11 cellular contexts compared by ENCODE assay signal in genomic region chr2:239259603-239260298, GRCh38.
DNase-seq lines count a peak whose midpoint lies in the region; ATAC-seq, FAIRE-seq and TF ChIP-seq lines count a peak whose summit lies in the region.
"Had no signal": no experiment of that assay in that cellular context is flagged by ENCODE, and none has a peak within 500 bp of the region (broad histone marks: within the 10 kb centered on the region; RNA-seq: fewer than 3 reads in every experiment).

No MANE protein-coding gene starts in this region.

- H3K4me1 Mint-ChIP-seq in activated CD4-positive, alpha-beta T cell treated with anti-CD3 and anti-CD28 coated beads for 36 hours: peaks cover 86% of the 10 kb centered on the region
- H3K4me1 Mint-ChIP-seq in IgD-negative memory B cell: peaks cover 17 to 36% (median 28%) of the 10 kb centered on the region in 3 donors

- POLR2A ChIA-PET in activated CD4-positive, alpha-beta T cell treated with anti-CD3 and anti-CD28 coated beads for 36 hours (lab: Charles Lee): interaction anchor here (0.7 kb wide), 1 partner anchor 34 kb away, joined by 3 read pairs; no protein-coding TSS in a partner anchor

- CTCF ChIA-PET in activated CD4-positive, alpha-beta T cell treated with anti-CD3 and anti-CD28 coated beads for 36 hours (lab: Charles Lee): interaction anchor here (0.6 to 1.0 kb wide), 6 partner anchors 20 to 169 kb away, joined by 3 to 4 read pairs (median 4); no protein-coding TSS in a partner anchor

- no peaks in the 10 kb centered on the region for H3K27me3 ChIP-seq in bronchial epithelial cell (ENCODE audit: control insufficient read depth, insufficient read depth, low read length)
- no peaks in the 10 kb centered on the region for H3K27me3 ChIP-seq in stomach
- H3K27me3 ChIP-seq: breast epithelium had no signal

- TF ChIP-seq EP300 in stomach (IDR thresholded peaks at IDR 0.05): no peak

- H3K36me3 ChIP-seq in bronchial epithelial cell (ENCODE audit: control insufficient read depth, insufficient read depth, low read length): no peaks in the 10 kb centered on the region
- no peaks in the 10 kb centered on the region for H3K36me3 ChIP-seq in stomach
- H3K36me3 ChIP-seq: breast epithelium had no signal

- peaks cover 0 to 4% (median 2%) of the 10 kb centered on the region in 4 donors for H3K9me3 ChIP-seq in stomach

- peak overlapping the region; percentile 90 for H3K27ac Mint-ChIP-seq in activated CD4-positive, alpha-beta T cell treated with anti-CD3 and anti-CD28 coated beads for 36 hours
- H3K27ac Mint-ChIP-seq in IgD-negative memory B cell: no peak overlapping the region

- H3K27ac ChIP-seq in stomach: peak overlapping the region in 3 of 5 donors; percentile 19 to 45 (median 40)
- H3K27ac ChIP-seq: breast epithelium, parathyroid adenoma had no signal

- DNase-seq in activated CD4-positive, alpha-beta T cell treated with anti-CD3 and anti-CD28 coated beads for 36 hours: peak; percentile 58
- no peak for DNase-seq in activated CD4-positive, alpha-beta T cell treated with anti-CD3 and anti-CD28 coated beads for 4 hours
- DNase-seq in bronchial epithelial cell (ENCODE audit: low read depth) (no peak), stomach (peak; percentile 25), HT-29 (ENCODE audit: low spot score) (no peak)
- no peak for DNase-seq in activated CD4-positive, CD25-positive, alpha-beta regulatory T cell (lab: John Stamatoyannopoulos, UW)
- no peak for DNase-seq in effector CD4-positive, alpha-beta T cell

- H3K4me1 ChIP-seq in stomach: peaks cover 23 to 83% (median 53%) of the 10 kb centered on the region in 4 donors

- H3K4me3 ChIP-seq in bronchial epithelial cell (ENCODE audit: low read depth, low read length) (no peak overlapping the region), stomach (no peak overlapping the region)
- H3K4me3 ChIP-seq: breast epithelium had no signal

- peak; percentile 61 for ATAC-seq in activated CD4-positive, alpha-beta T cell treated with anti-CD3 and anti-CD28 coated beads for 36 hours

- TF ChIP-seq CTCF in bronchial epithelial cell (IDR thresholded peaks at IDR 0.05; ENCODE audit: insufficient read depth, low read length, severe bottlenecking): no peak
- TF ChIP-seq CTCF in stomach (IDR thresholded peaks at IDR 0.05): no peak

- peaks cover 8% of the 10 kb centered on the region for H3K9me3 Mint-ChIP-seq in activated CD4-positive, alpha-beta T cell treated with anti-CD3 and anti-CD28 coated beads for 36 hours (ENCODE audit: low read depth)
- peaks cover 2 to 17% (median 16%) of the 10 kb centered on the region in 3 donors for H3K9me3 Mint-ChIP-seq in IgD-negative memory B cell

- H3K4me3 Mint-ChIP-seq in activated CD4-positive, alpha-beta T cell treated with anti-CD3 and anti-CD28 coated beads for 36 hours: peak overlapping the region; percentile 43
- H3K4me3 Mint-ChIP-seq in IgD-negative memory B cell: peak overlapping the region in 3 of 4 donors; percentile 9 to 66 (median 13)

- H3K36me3 Mint-ChIP-seq in activated CD4-positive, alpha-beta T cell treated with anti-CD3 and anti-CD28 coated beads for 36 hours (ENCODE audit: low read depth): peaks cover 12% of the 10 kb centered on the region
- H3K36me3 Mint-ChIP-seq in IgD-negative memory B cell: no peaks in the 10 kb centered on the region

- intact Hi-C loops in activated CD4-positive, alpha-beta T cell treated with anti-CD3 and anti-CD28 coated beads for 36 hours (cut with DNase I, micrococcal nuclease): loop anchor here (1.0 to 10.0 kb wide), 4 partner anchors 38 to 225 kb away; no protein-coding TSS in a partner anchor
- intact Hi-C loops in stomach (cut with DNase I; ENCODE audit: low total_unique reads): no loop called here

- H3K27me3 Mint-ChIP-seq in activated CD4-positive, alpha-beta T cell treated with anti-CD3 and anti-CD28 coated beads for 36 hours: no peaks in the 10 kb centered on the region
- H3K27me3 Mint-ChIP-seq in IgD-negative memory B cell: peaks cover 29% of the 10 kb centered on the region

- no peak for TF ChIP-seq POLR2A in stomach (IDR thresholded peaks at IDR 0.05)

- WGBS in stomach, 5 donors: 72 to 88% (median 86%) methylated on average over 18 of the region's 18 CpGs

- peak; percentile 60 for FAIRE-seq in bronchial epithelial cell (lab: Jason Lieb, UNC)
- FAIRE-seq: A204.1 had no signal

Comparison
In these comparisons a context has a peak if more than half of its experiments do, and no peak if none do; other contexts are left out.
1. DNase-seq: peak in activated CD4-positive, alpha-beta T cell treated with anti-CD3 and anti-CD28 coated beads for 36 hours (single experiment) and stomach (single experiment); none in activated CD4-positive, alpha-beta T cell treated with anti-CD3 and anti-CD28 coated beads for 4 hours (0 of 2), bronchial epithelial cell (single experiment), HT-29 (single experiment), activated CD4-positive, CD25-positive, alpha-beta regulatory T cell (0 of 4) and effector CD4-positive, alpha-beta T cell (single experiment).